ENCODE assay signal across 33 cellular contexts in genomic region chr15:101118116-101118515, GRCh38.
"Had no signal": no experiment of that assay in that cellular context is flagged by ENCODE, and none has a peak within 500 bp of the region (broad histone marks: within the 10 kb centered on the region; RNA-seq: fewer than 3 reads in every experiment).

No MANE protein-coding gene starts in this region.

- H2AFZ ChIP-seq: PC-9 had no signal

- H3K4me3 Mint-ChIP-seq: activated naive CD4-positive, alpha-beta T cell treated with anti-CD3 and anti-CD28 coated beads for 36 hours; activated T-cell treated with anti-CD3 and anti-CD28 coated beads, Interleukin-2, amount 50 U/mL, for 4 hours; activated T-helper 1 cell treated with anti-CD3 and anti-CD28 coated beads, Interleukin-12 subunit alpha, Interleukin-12 subunit beta, Interleukin-2, Interleukin-4 antibody, amounts not matched to agents 30 ng/mL and 10 ng/mL and 1 ng/mL, durations not matched to agents 14 hours and 24 hours and 36 hours had no signal

- H3K4me2 ChIP-seq: PC-9 had no signal

- DNase-seq: activated CD4-positive, alpha-beta T cell treated with anti-CD3 and anti-CD28 coated beads for 1 hour; activated CD4-positive, alpha-beta T cell treated with anti-CD3 and anti-CD28 coated beads for 48 hours; activated CD4-positive, alpha-beta T cell treated with anti-CD3 and anti-CD28 coated beads, Interleukin-2, amount 50 U/mL, for 4 hours; activated CD4-positive, CD25-positive, alpha-beta regulatory T cell; activated CD8-positive, alpha-beta memory T cell treated with anti-CD3 and anti-CD28 coated beads, Interleukin-2, amount 50 U/mL, for 4 hours; activated gamma-delta T cell treated with Interleukin-2 at 50 U/mL for 16 hours; activated naive CD4-positive, alpha-beta T cell treated with anti-CD3 and anti-CD28 coated beads for 36 hours; activated T-cell treated with anti-CD3 and anti-CD28 coated beads for 4 hours; activated T-cell treated with anti-CD3 and anti-CD28 coated beads, Interleukin-2, amount 50 U/mL, for 4 hours; adrenal gland; body of pancreas; NCI-H1092 treated with DMSO at 0.1 percent for 48 hours; NCI-H1417; NCI-H146; NCI-H187; NCI-H2029 treated with DMSO at 0.1 percent for 48 hours; NCI-H2107; NCI-H2171; NCI-H510A; NCI-H526; NCI-H748 treated with DMSO at 0.1 percent for 48 hours; NK-92 treated with Interleukin-12 subunit alpha and Interleukin-12 subunit beta, amount 100 ng/mL, for 24 hours; PC-9; Right ventricle myocardium superior; SW 1271; T-helper 1 cell; T1000; WERI-Rb-1 had no signal

- H3K4me1 ChIP-seq: body of pancreas had no signal

- ATAC-seq: activated naive CD4-positive, alpha-beta T cell treated with anti-CD3 and anti-CD28 coated beads, Interleukin-2, amount 50 U/mL, for 72 hours; activated T-cell treated with anti-CD3 and anti-CD28 coated beads, Interleukin-2, amount 50 U/mL, for 4 hours; body of pancreas; K562 had no signal

- H3K27me3 ChIP-seq: adrenal gland, body of pancreas, breast epithelium had no signal

- H3K4me3 ChIP-seq: adrenal gland, body of pancreas, breast epithelium, K562, PC-9 had no signal

- H3K27ac Mint-ChIP-seq: activated naive CD4-positive, alpha-beta T cell treated with anti-CD3 and anti-CD28 coated beads for 36 hours; activated naive CD4-positive, alpha-beta T cell treated with anti-CD3 and anti-CD28 coated beads, Interleukin-2, amount 50 U/mL, for 72 hours; activated T-helper 1 cell treated with anti-CD3 and anti-CD28 coated beads, Interleukin-12 subunit alpha, Interleukin-12 subunit beta, Interleukin-2, Interleukin-4 antibody, amounts not matched to agents 30 ng/mL and 10 ng/mL and 1 ng/mL, durations not matched to agents 14 hours and 24 hours and 36 hours had no signal

- H3K9me3 Mint-ChIP-seq: activated naive CD4-positive, alpha-beta T cell treated with anti-CD3 and anti-CD28 coated beads for 36 hours; activated naive CD4-positive, alpha-beta T cell treated with anti-CD3 and anti-CD28 coated beads, Interleukin-2, amount 50 U/mL, for 72 hours; activated T-cell treated with anti-CD3 and anti-CD28 coated beads, Interleukin-2, amount 50 U/mL, for 4 hours; activated T-helper 1 cell treated with anti-CD3 and anti-CD28 coated beads, Interleukin-12 subunit alpha, Interleukin-12 subunit beta, Interleukin-2, Interleukin-4 antibody, amounts not matched to agents 30 ng/mL and 10 ng/mL and 1 ng/mL, durations not matched to agents 14 hours and 24 hours and 36 hours had no signal

- H3K9me3 ChIP-seq: adrenal gland, body of pancreas, breast epithelium had no signal

- H3K27ac ChIP-seq: adrenal gland, body of pancreas, breast epithelium, PC-9, RWPE1, WERI-Rb-1 had no signal

- H3K36me3 ChIP-seq: adrenal gland, breast epithelium, WERI-Rb-1 had no signal
